Comparison of ENCODE assay signal across 8 cellular contexts in genomic region chr12:19131020-19131431, GRCh38. TPM values are rescaled to one million over a fixed set of nuclear protein-coding genes. Genes with fewer than 3 reads are reported as not detected.
DNase-seq lines count a peak whose midpoint lies in the region; ATAC-seq and TF ChIP-seq lines count a peak whose summit lies in the region.

No MANE protein-coding gene starts in this region.

- H3K27ac ChIP-seq in 22Rv1, result peak overlapping the region; percentile 95
- peak overlapping the region; percentile 86 for H3K27ac ChIP-seq in mesenchymal stem cell (ENCODE audit: low read length, poor library complexity, severe bottlenecking)
- H3K27ac ChIP-seq in upper lobe of left lung, result peak overlapping the region; percentile 82 to 90 (median 86)

- no peak overlapping the region for H2BK5ac ChIP-seq in mesenchymal stem cell (ENCODE audit: low read depth, low read length, poor library complexity, severe bottlenecking)

- ATAC-seq in upper lobe of left lung (ENCODE audit: low FRiP score in 2 of 2) (peak; percentile 43 to 47), HG02840 (IDR thresholded peaks at IDR 0.05; ENCODE audit: low FRiP score, unreplicated experiment) (no peak)

- no peak overlapping the region for H3K14ac ChIP-seq in mesenchymal stem cell (ENCODE audit: low read length in 2 of 2)

- H3K4me3 ChIP-seq in GM06990 (replicated peaks; ENCODE audit: low read depth, low read length) (peak overlapping the region; percentile 61), endocrine pancreas (ENCODE audit: control insufficient read depth, insufficient read depth, low read length) (peak overlapping the region; percentile 89), mesenchymal stem cell (ENCODE audit: insufficient read depth in 1 of 2, low read depth in 1 of 2, low read length in 2 of 2) (peak overlapping the region; percentile 93 to 99), upper lobe of left lung (peak overlapping the region; percentile 68 to 98 (median 88))

- H2BK12ac ChIP-seq in mesenchymal stem cell (ENCODE audit: low read length in 2 of 2), result no peak overlapping the region

- H2BK15ac ChIP-seq in mesenchymal stem cell (ENCODE audit: low read depth, poor library complexity, severe bottlenecking), result no peak overlapping the region

- WGBS in mesenchymal stem cell, result 0% methylated on average over 6 of the region's 6 CpGs
- WGBS in upper lobe of left lung, 2 donors, result 5 to 8% methylated on average over 6 of the region's 6 CpGs

- H3K79me1 ChIP-seq in mesenchymal stem cell (replicated peaks; ENCODE audit: low read length, poor library complexity, severe bottlenecking), result peaks cover 3% of the 10 kb centered on the region

- no peak overlapping the region for H3K23ac ChIP-seq in mesenchymal stem cell (ENCODE audit: low read length in 2 of 2)

- no peak for DNase-seq in GM06990 (ENCODE audit: extremely low read depth, insufficient read length)
- peak; percentile 63 for DNase-seq in RKO (ENCODE audit: low spot score)
- DNase-seq in mesenchymal stem cell, result peak; percentile 88
- peak in 1 of 2 donors; percentile 23 for DNase-seq in upper lobe of left lung
- no peak for DNase-seq in GOT3 (lab: John Stamatoyannopoulos, UW)

- H3K27me3 ChIP-seq in GM06990 (replicated peaks; ENCODE audit: control insufficient read depth, insufficient read depth, low read length), result no peaks in the 10 kb centered on the region
- H3K27me3 ChIP-seq in endocrine pancreas (ENCODE audit: control insufficient read depth, insufficient read depth, low read length), result no peaks in the 10 kb centered on the region
- H3K27me3 ChIP-seq in mesenchymal stem cell (ENCODE audit: control insufficient read depth in 1 of 2, insufficient read depth in 1 of 2, low read length in 2 of 2), result no peaks in the 10 kb centered on the region
- no peaks in the 10 kb centered on the region for H3K27me3 ChIP-seq in upper lobe of left lung

- peak overlapping the region; percentile 76 for H3K9ac ChIP-seq in endocrine pancreas (ENCODE audit: control insufficient read depth, insufficient read depth, low read length)
- H3K9ac ChIP-seq in mesenchymal stem cell (ENCODE audit: low read length), result peak overlapping the region; percentile 92

- H3K4ac ChIP-seq in mesenchymal stem cell (ENCODE audit: low read depth in 1 of 2, low read length in 2 of 2), result no peak overlapping the region

- H2BK120ac ChIP-seq in mesenchymal stem cell (ENCODE audit: low read depth, low read length), result no peak overlapping the region

- TF ChIP-seq CTCF in 22Rv1 (IDR thresholded peaks at IDR 0.05), result no peak
- no peak for TF ChIP-seq CTCF in GM06990 (IDR thresholded peaks at IDR 0.05; ENCODE audit: insufficient read depth, low read length, poor library complexity, severe bottlenecking)
- TF ChIP-seq CTCF in upper lobe of left lung (IDR thresholded peaks at IDR 0.05), result no peak

- peak overlapping the region; percentile 95 for H3K4me2 ChIP-seq in mesenchymal stem cell (ENCODE audit: low read length, poor library complexity, severe bottlenecking)

- H2AK5ac ChIP-seq in mesenchymal stem cell (ENCODE audit: low read length, severe bottlenecking), result no peak overlapping the region

- H3K9me3 ChIP-seq in endocrine pancreas (ENCODE audit: control insufficient read depth, low read length) (no peaks in the 10 kb centered on the region), mesenchymal stem cell (ENCODE audit: control insufficient read depth, low read length) (peaks cover 21% of the 10 kb centered on the region), upper lobe of left lung (peaks cover 0 to 12% (median 3%) of the 10 kb centered on the region in 4 donors)

- TF ChIP-seq POLR2A in upper lobe of left lung (IDR thresholded peaks at IDR 0.05), result no peak

- no peak for TF ChIP-seq EP300 in upper lobe of left lung (IDR thresholded peaks at IDR 0.05)

- no peak overlapping the region for H4K8ac ChIP-seq in mesenchymal stem cell (ENCODE audit: low read length)

- peak overlapping the region; percentile 15 for H4K91ac ChIP-seq in mesenchymal stem cell (ENCODE audit: low read length)

- H3K4me1 ChIP-seq in endocrine pancreas (ENCODE audit: control insufficient read depth, insufficient read depth, low read length) (peaks cover 9% of the 10 kb centered on the region), mesenchymal stem cell (ENCODE audit: control insufficient read depth, insufficient read depth, low read depth, low read length) (no peaks in the 10 kb centered on the region), upper lobe of left lung (peaks cover 0 to 18% (median 6%) of the 10 kb centered on the region in 4 donors)

- no peak overlapping the region for H2AFZ ChIP-seq in mesenchymal stem cell (ENCODE audit: low read depth, low read length)

- H3K36me3 ChIP-seq in GM06990 (ENCODE audit: control insufficient read depth, insufficient read depth, low read length) (no peaks in the 10 kb centered on the region), endocrine pancreas (ENCODE audit: control insufficient read depth, insufficient read depth, low read length) (no peaks in the 10 kb centered on the region), mesenchymal stem cell (ENCODE audit: control insufficient read depth in 1 of 2, insufficient read depth in 2 of 2, low read depth in 1 of 2, low read length in 2 of 2) (peaks cover 0 to 11% of the 10 kb centered on the region in 2 experiments), upper lobe of left lung (no peaks in the 10 kb centered on the region)

- peak overlapping the region; percentile 74 to 100 for H3K18ac ChIP-seq in mesenchymal stem cell (ENCODE audit: low read depth in 1 of 2, low read length in 2 of 2)

RNA-seq across cellular contexts. Expression of gene PLEKHA5, which starts 1.5 kb away (rescaled TPM):
- 31.9 TPM for polyA plus RNA-seq in mesenchymal stem cell (2013, experiment 1 of 2)
- polyA plus RNA-seq in mesenchymal stem cell (2013, experiment 2 of 2), result 31.0 TPM
- total RNA-seq in upper lobe of left lung, result 10 to 100 TPM; 18.5 to 89.6 (median 25.9) TPM

Comparison
In these comparisons a context has a peak if more than half of its experiments do, and no peak if none do; other contexts are left out.
1. DNase-seq: peak in RKO (single experiment) and mesenchymal stem cell (single experiment); none in GM06990 (single experiment) and GOT3 (single experiment).
2. Peak in every context shown above with its lines, with median percentiles within 50 percentile points of each other: H3K27ac ChIP-seq and H3K4me3 ChIP-seq.